1 cellular context compared by ENCODE assay signal in genomic region chr22:50498322-50498861, GRCh38.
TF ChIP-seq lines count a peak whose summit lies in the region.

No MANE protein-coding gene starts in this region.

TF ChIP-seq in A549, 52 proteins besides CTCF, POLR2A, EP300 and RAD21 (continued from another document):
- TF ChIP-seq REST (IDR thresholded peaks at IDR 0.05), result peak; percentile 56; the same call in 1 of the 2 replicates
- TF ChIP-seq, protein P1, sequence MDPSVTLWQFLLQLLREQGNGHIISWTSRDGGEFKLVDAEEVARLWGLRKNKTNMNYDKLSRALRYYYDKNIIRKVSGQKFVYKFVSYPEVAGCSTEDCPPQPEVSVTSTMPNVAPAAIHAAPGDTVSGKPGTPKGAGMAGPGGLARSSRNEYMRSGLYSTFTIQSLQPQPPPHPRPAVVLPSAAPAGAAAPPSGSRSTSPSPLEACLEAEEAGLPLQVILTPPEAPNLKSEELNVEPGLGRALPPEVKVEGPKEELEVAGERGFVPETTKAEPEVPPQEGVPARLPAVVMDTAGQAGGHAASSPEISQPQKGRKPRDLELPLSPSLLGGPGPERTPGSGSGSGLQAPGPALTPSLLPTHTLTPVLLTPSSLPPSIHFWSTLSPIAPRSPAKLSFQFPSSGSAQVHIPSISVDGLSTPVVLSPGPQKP (IDR thresholded peaks at IDR 0.05; ENCODE audit: low read depth, low read length), result no peak
- TF ChIP-seq RARB (CRISPR knock-in tag; IDR thresholded peaks at IDR 0.05), result no peak
- TF ChIP-seq HOXB5 (CRISPR knock-in tag; IDR thresholded peaks at IDR 0.05), result no peak
